Comparison of ENCODE assay signal across 18 cellular contexts in the genomic region with DNA sequence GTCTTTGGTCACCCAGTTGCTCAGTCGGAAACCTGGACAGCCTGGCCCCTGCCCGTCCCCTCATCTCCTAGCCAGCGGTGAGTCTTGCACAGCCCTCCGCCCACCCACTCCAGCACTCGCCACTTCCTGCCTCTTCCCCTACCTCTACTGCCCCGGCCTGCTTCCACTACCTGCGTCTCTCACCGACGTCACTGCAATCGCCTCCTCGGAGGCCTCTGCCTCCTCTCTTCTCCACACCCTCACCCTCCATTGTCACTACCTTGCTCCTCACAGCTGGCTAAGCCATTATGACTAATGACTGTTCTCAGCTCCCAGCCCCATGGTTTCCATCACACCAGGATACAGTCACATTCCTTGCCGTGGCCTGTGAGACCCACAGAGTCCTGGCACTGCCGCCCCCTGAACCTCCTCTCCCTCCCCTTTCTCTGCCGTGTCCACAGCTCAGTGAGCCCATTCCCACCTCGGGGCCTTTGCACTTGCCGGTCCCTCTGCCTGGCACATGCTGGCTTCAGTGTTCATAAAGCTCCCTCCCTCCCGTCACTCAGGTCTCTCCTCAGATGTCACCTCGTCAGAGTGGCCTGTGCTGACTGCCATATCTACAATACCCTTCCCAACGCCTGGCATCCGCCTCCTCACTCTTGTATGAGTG.
DNase-seq lines count a peak whose midpoint lies in the region; ATAC-seq, FAIRE-seq and TF ChIP-seq lines count a peak whose summit lies in the region.
"Had no signal": no experiment of that assay in that cellular context is flagged by ENCODE, and none has a peak within 500 bp of the region (broad histone marks: within the 10 kb centered on the region; RNA-seq: fewer than 3 reads in every experiment).

No MANE protein-coding gene starts in this region.

- H2AFZ ChIP-seq in astrocyte (ENCODE audit: low read depth, low read length) (no peak overlapping the region), neural progenitor cell (replicated peaks) (no peak overlapping the region)

- H3K9me3 ChIP-seq in CD8-positive, alpha-beta T cell (ENCODE audit: low read length) = no peaks in the 10 kb centered on the region
- H3K9me3 ChIP-seq in HEK293 (ENCODE audit: control insufficient read depth, insufficient read depth, low read depth, low read length) = no peaks in the 10 kb centered on the region
- H3K9me3 ChIP-seq in astrocyte (ENCODE audit: insufficient read depth, low read depth, low read length) = no peaks in the 10 kb centered on the region
- H3K9me3 ChIP-seq in neural progenitor cell (ENCODE audit: low read depth) = no peaks in the 10 kb centered on the region
- H3K9me3 ChIP-seq: esophagus squamous epithelium, stomach, upper lobe of right lung had no signal

- H3K9ac ChIP-seq in astrocyte (ENCODE audit: low read length) = no peak overlapping the region
- no peak overlapping the region for H3K9ac ChIP-seq in neural progenitor cell

- peak overlapping the region; percentile 47 for H3K27ac Mint-ChIP-seq in CD8-positive, alpha-beta T cell
- H3K27ac Mint-ChIP-seq in astrocyte (ENCODE audit: unreplicated experiment) (no peak overlapping the region), neural progenitor cell (peak overlapping the region; percentile 93)

- no peak overlapping the region for H3K4me3 ChIP-seq in CD8-positive, alpha-beta T cell (ENCODE audit: low read depth, low read length)
- H3K4me3 ChIP-seq in HEK293 (ENCODE audit: low read depth, low read length) = no peak overlapping the region
- H3K4me3 ChIP-seq in astrocyte (ENCODE audit: insufficient read depth, low read depth, low read length) = no peak overlapping the region
- H3K4me3 ChIP-seq in neural progenitor cell = no peak overlapping the region
- H3K4me3 ChIP-seq: esophagus squamous epithelium, stomach, upper lobe of right lung had no signal

- H3K79me2 ChIP-seq in astrocyte (ENCODE audit: insufficient read depth, low read length) (no peaks in the 10 kb centered on the region), neural progenitor cell (ENCODE audit: low read depth) (no peaks in the 10 kb centered on the region)

- CTCF ChIA-PET in CD8-positive, alpha-beta T cell (lab: Charles Lee) = interaction anchor here (1.2 to 23.4 kb wide), 7 partner anchors 16 to 243 kb away, joined by 3 to 670 read pairs (median 7); partner anchors contain the start of genes HDAC11 and WNT7A
- CTCF ChIA-PET in HEK293 (lab: Yijun Ruan, JAX) = interaction anchor here (0.6 to 17.8 kb wide), 5 partner anchors 19 to 858 kb away, joined by 3 to 589 read pairs (median 3); partner anchors contain the start of gene WNT7A

- TF ChIP-seq CTCF in CD8-positive, alpha-beta T cell (IDR thresholded peaks at IDR 0.05) = no peak
- no peak for TF ChIP-seq CTCF in HEK293 (tag by site-specific recombination; IDR thresholded peaks at IDR 0.05)
- no peak for TF ChIP-seq CTCF in astrocyte (IDR thresholded peaks at IDR 0.05; ENCODE audit: insufficient read depth, low read depth, low read length)
- no peak for TF ChIP-seq CTCF in neural progenitor cell (IDR thresholded peaks at IDR 0.05)

- no peak overlapping the region for H3K27ac ChIP-seq in CD8-positive, alpha-beta T cell (ENCODE audit: low read depth, low read length)
- H3K27ac ChIP-seq in HEK293 (ENCODE audit: extremely low read depth, low read depth, low read length) (no peak overlapping the region), astrocyte (ENCODE audit: low read depth, low read length) (no peak overlapping the region), neural progenitor cell (no peak overlapping the region)
- H3K27ac ChIP-seq: esophagus squamous epithelium, stomach, upper lobe of right lung had no signal

- FAIRE-seq in astrocyte (lab: Jason Lieb, UNC) = no peak

- peak overlapping the region; percentile 23 for H3K4me3 Mint-ChIP-seq in CD8-positive, alpha-beta T cell
- H3K4me3 Mint-ChIP-seq in astrocyte (ENCODE audit: unreplicated experiment) (peak overlapping the region; percentile 71), neural progenitor cell (peak overlapping the region; percentile 4)

- no peak for ATAC-seq in CD8-positive, alpha-beta T cell
- no peak for ATAC-seq in GM19397 (IDR thresholded peaks at IDR 0.05; ENCODE audit: unreplicated experiment)
- ATAC-seq in HG03469 (IDR thresholded peaks at IDR 0.05; ENCODE audit: unreplicated experiment) = no peak
- no peak for ATAC-seq in GM18868 (IDR thresholded peaks at IDR 0.05; ENCODE audit: unreplicated experiment)
- ATAC-seq: upper lobe of right lung had no signal

- H3K36me3 ChIP-seq in CD8-positive, alpha-beta T cell (ENCODE audit: insufficient read depth, low read length) = no peaks in the 10 kb centered on the region
- H3K36me3 ChIP-seq in HEK293 (ENCODE audit: control insufficient read depth in 2 of 2, insufficient read depth in 1 of 2, low read length in 2 of 2) (no peaks in the 10 kb centered on the region), astrocyte (ENCODE audit: insufficient read depth, low read length) (no peaks in the 10 kb centered on the region), neural progenitor cell (no peaks in the 10 kb centered on the region)
- H3K36me3 ChIP-seq: esophagus squamous epithelium, stomach, upper lobe of right lung had no signal

- peaks cover 14% of the 10 kb centered on the region for H3K27me3 Mint-ChIP-seq in CD8-positive, alpha-beta T cell (ENCODE audit: low read depth)
- H3K27me3 Mint-ChIP-seq in astrocyte (ENCODE audit: low read depth, unreplicated experiment) (peaks cover 55% of the 10 kb centered on the region), neural progenitor cell (ENCODE audit: insufficient read depth, low read depth) (peaks cover 19% of the 10 kb centered on the region)

- intact Hi-C loops in CD8-positive, alpha-beta T cell (cut with DNase I, micrococcal nuclease) = loop anchor here in 1 of 2 experiments (5.0 to 10.0 kb wide), 2 partner anchors 306 to 751 kb away; partner anchors contain the start of gene SLC6A6

- H3K27me3 ChIP-seq in CD8-positive, alpha-beta T cell (ENCODE audit: insufficient read depth, low read length) = no peaks in the 10 kb centered on the region
- H3K27me3 ChIP-seq in astrocyte (ENCODE audit: insufficient read depth, low read length) (peaks cover 8% of the 10 kb centered on the region), neural progenitor cell (peaks cover 66% of the 10 kb centered on the region)
- H3K27me3 ChIP-seq: upper lobe of right lung had no signal

- no peaks in the 10 kb centered on the region for H3K9me3 Mint-ChIP-seq in CD8-positive, alpha-beta T cell
- H3K9me3 Mint-ChIP-seq in astrocyte (ENCODE audit: unreplicated experiment) = no peaks in the 10 kb centered on the region
- H3K9me3 Mint-ChIP-seq in neural progenitor cell = no peaks in the 10 kb centered on the region

- peaks cover 13% of the 10 kb centered on the region for H3F3A ChIP-seq in neural progenitor cell (ENCODE audit: low read depth)

- no peak overlapping the region for H3K4me2 ChIP-seq in astrocyte (ENCODE audit: low read length)
- H3K4me2 ChIP-seq in neural progenitor cell = no peak overlapping the region

- peaks cover 51% of the 10 kb centered on the region for H3K4me1 Mint-ChIP-seq in CD8-positive, alpha-beta T cell (ENCODE audit: low read depth)
- H3K4me1 Mint-ChIP-seq in astrocyte (ENCODE audit: low read depth, unreplicated experiment) (peaks cover 9% of the 10 kb centered on the region), neural progenitor cell (peaks cover 69% of the 10 kb centered on the region)

- H3K36me3 Mint-ChIP-seq in CD8-positive, alpha-beta T cell = no peaks in the 10 kb centered on the region
- no peaks in the 10 kb centered on the region for H3K36me3 Mint-ChIP-seq in astrocyte (ENCODE audit: low read depth, unreplicated experiment)
- H3K36me3 Mint-ChIP-seq in neural progenitor cell = no peaks in the 10 kb centered on the region

- POLR2A ChIA-PET in CD8-positive, alpha-beta T cell (lab: Charles Lee) = interaction anchor here (0.6 to 1.3 kb wide), 2 partner anchors 237 to 282 kb away, joined by 3 read pairs; no protein-coding TSS in a partner anchor
- POLR2A ChIA-PET in HEK293 (lab: Yijun Ruan, JAX) = interaction anchor here (1.2 kb wide), 1 partner anchor 128 kb away, joined by 3 read pairs; no protein-coding TSS in a partner anchor

- peaks cover 40% of the 10 kb centered on the region for H3K4me1 ChIP-seq in CD8-positive, alpha-beta T cell (ENCODE audit: insufficient read depth, low read length)
- H3K4me1 ChIP-seq in HEK293 (ENCODE audit: control insufficient read depth, insufficient read depth, low read length) (no peaks in the 10 kb centered on the region), astrocyte (ENCODE audit: insufficient read depth, low read length) (peaks cover 9% of the 10 kb centered on the region), neural progenitor cell (peaks cover 15% of the 10 kb centered on the region)

- H4K20me1 ChIP-seq in astrocyte (ENCODE audit: insufficient read depth, low read length) (no peaks in the 10 kb centered on the region), neural progenitor cell (ENCODE audit: low read depth) (peaks cover 3% of the 10 kb centered on the region)

- peak in 1 of 7 experiments; percentile 42 for DNase-seq in CD8-positive, alpha-beta T cell
- no peak for DNase-seq in astrocyte (ENCODE audit: low read depth)
- no peak for DNase-seq in neural progenitor cell (ENCODE audit: low spot score)
- DNase-seq: activated naive CD4-positive, alpha-beta T cell treated with Interleukin-2 at 50 U/mL for 16 hours; activated T-cell treated with anti-CD3 and anti-CD28 coated beads for 4 hours; esophagus squamous epithelium; IMR-90; mammary epithelial cell; NCI-H1436 treated with DMSO at 0.1 percent for 48 hours; NCI-H524 treated with DMSO at 0.1 percent for 48 hours; Right ventricle myocardium superior; stimulated activated CD4-positive, alpha-beta T cell treated with anti-CD3 and anti-CD28 coated beads, Interleukin-1b, Interleukin-23, amount 100 ng/mL, for 48 hours; stomach; upper lobe of right lung had no signal

TF ChIP-seq in HEK293, 187 proteins besides CTCF, POLR2A, EP300 and RAD21 (continues in another document):
- TF ChIP-seq, protein P1, sequence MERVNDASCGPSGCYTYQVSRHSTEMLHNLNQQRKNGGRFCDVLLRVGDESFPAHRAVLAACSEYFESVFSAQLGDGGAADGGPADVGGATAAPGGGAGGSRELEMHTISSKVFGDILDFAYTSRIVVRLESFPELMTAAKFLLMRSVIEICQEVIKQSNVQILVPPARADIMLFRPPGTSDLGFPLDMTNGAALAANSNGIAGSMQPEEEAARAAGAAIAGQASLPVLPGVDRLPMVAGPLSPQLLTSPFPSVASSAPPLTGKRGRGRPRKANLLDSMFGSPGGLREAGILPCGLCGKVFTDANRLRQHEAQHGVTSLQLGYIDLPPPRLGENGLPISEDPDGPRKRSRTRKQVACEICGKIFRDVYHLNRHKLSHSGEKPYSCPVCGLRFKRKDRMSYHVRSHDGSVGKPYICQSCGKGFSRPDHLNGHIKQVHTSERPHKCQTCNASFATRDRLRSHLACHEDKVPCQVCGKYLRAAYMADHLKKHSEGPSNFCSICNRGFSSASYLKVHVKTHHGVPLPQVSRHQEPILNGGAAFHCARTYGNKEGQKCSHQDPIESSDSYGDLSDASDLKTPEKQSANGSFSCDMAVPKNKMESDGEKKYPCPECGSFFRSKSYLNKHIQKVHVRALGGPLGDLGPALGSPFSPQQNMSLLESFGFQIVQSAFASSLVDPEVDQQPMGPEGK (tag by site-specific recombination; IDR thresholded peaks at IDR 0.05) = no peak
- peak; percentile 67 for TF ChIP-seq ZIC2 (tag by site-specific recombination; IDR thresholded peaks at IDR 0.05)

Comparison
In these comparisons a context has a peak if more than half of its experiments do, and no peak if none do; other contexts are left out.
1. H3K4me3 Mint-ChIP-seq: peak in every context shown above with its lines; median percentile 71 in astrocyte; 23 in CD8-positive, alpha-beta T cell; 4 in neural progenitor cell.